Comparison of ENCODE assay signal across 1 cellular context in genomic region chr3:3806092-3806491, GRCh38.
TF ChIP-seq lines count a peak whose summit lies in the region.

No MANE protein-coding gene starts in this region.

TF ChIP-seq in WTC11, 78 proteins besides CTCF, POLR2A, EP300 and RAD21 (continued from another document):
- TF ChIP-seq ZSCAN18 (CRISPR knock-in tag; IDR thresholded peaks at IDR 0.05) (no peak), ZMAT4 (CRISPR knock-in tag; IDR thresholded peaks at IDR 0.05) (no peak), IRF1 (CRISPR knock-in tag; IDR thresholded peaks at IDR 0.05) (no peak), GABPB1 (CRISPR knock-in tag; IDR thresholded peaks at IDR 0.05) (no peak), ELF4 (CRISPR knock-in tag; IDR thresholded peaks at IDR 0.05; ENCODE audit: low read depth) (no peak), AFF4 (CRISPR knock-in tag; IDR thresholded peaks at IDR 0.05; ENCODE audit: borderline replicate concordance) (no peak), ATF2 (CRISPR knock-in tag; IDR thresholded peaks at IDR 0.05; ENCODE audit: borderline replicate concordance, low read depth) (no peak), MYBL2 (CRISPR knock-in tag; IDR thresholded peaks at IDR 0.05) (no peak)
